Comparison of ENCODE assay signal across 2 cellular contexts in genomic region chr22:50186789-50187523, GRCh38.
TF ChIP-seq lines count a peak whose summit lies in the region.

No MANE protein-coding gene starts in this region.

TF ChIP-seq in K562, 482 proteins besides CTCF, POLR2A, EP300 and RAD21 (continues in another document):
- TF ChIP-seq E2F8 (IDR thresholded peaks at IDR 0.05; ENCODE audit: low read depth, partially characterized antibody) (no peak), PRPF4 (IDR thresholded peaks at IDR 0.05; ENCODE audit: insufficient read depth, low read depth, low read length, poor library complexity, severe bottlenecking) (no peak), ZNF407 (IDR thresholded peaks at IDR 0.05; ENCODE audit: low read depth) (no peak), EWSR1 (IDR thresholded peaks at IDR 0.05; ENCODE audit: borderline replicate concordance, low read depth, partially characterized antibody) (no peak), ZNF592 (IDR thresholded peaks at IDR 0.05) (0 out of 2 replicates have a peak, but pooled peaks have one; percentile 53), ZC3H8 (IDR thresholded peaks at IDR 0.05) (no peak), ZNF507 (tag; conservative IDR thresholded peaks at IDR 0.05) (no peak)

TF ChIP-seq in HepG2, 621 proteins besides CTCF, POLR2A, EP300 and RAD21:
- peak; percentile 4; the same call in 1 of the 2 replicates for TF ChIP-seq GABPB1 (CRISPR knock-in tag; IDR thresholded peaks at IDR 0.05)
- peak; percentile 49; the same call in 1 of the 2 replicates for TF ChIP-seq ZNF543 (CRISPR knock-in tag; IDR thresholded peaks at IDR 0.05)
- peak; percentile 54; the same call in 1 of the 2 replicates for TF ChIP-seq ZBTB33 (CRISPR knock-in tag; IDR thresholded peaks at IDR 0.05)
- no peak for TF ChIP-seq ONECUT2 (CRISPR knock-in tag; IDR thresholded peaks at IDR 0.05)
- TF ChIP-seq PHF8 (CRISPR knock-in tag; IDR thresholded peaks at IDR 0.05): 0 out of 2 replicates have a peak, but pooled peaks have one; percentile 11
- TF ChIP-seq MEIS2 (CRISPR knock-in tag; IDR thresholded peaks at IDR 0.05): no peak
- TF ChIP-seq ZNF768 (CRISPR knock-in tag; IDR thresholded peaks at IDR 0.05): peak; percentile 65; the same call in 1 of the 2 replicates
- TF ChIP-seq THAP9 (CRISPR knock-in tag; IDR thresholded peaks at IDR 0.05; ENCODE audit: borderline replicate concordance): peak; percentile 26; the same call in 1 of the 2 replicates
- peak; percentile 49; the same call in 1 of the 2 replicates for TF ChIP-seq RBFOX2 (IDR thresholded peaks at IDR 0.05; ENCODE audit: low read depth, low read length)
- TF ChIP-seq ZNF343 (CRISPR knock-in tag; IDR thresholded peaks at IDR 0.05): 0 out of 2 replicates have a peak, but pooled peaks have one; percentile 38
- no peak for TF ChIP-seq NFYB (CRISPR knock-in tag; IDR thresholded peaks at IDR 0.05)
- peak; percentile 51; the same call in 1 of the 2 replicates for TF ChIP-seq ZNF687 (CRISPR knock-in tag; IDR thresholded peaks at IDR 0.05)
